In the genomic region with DNA sequence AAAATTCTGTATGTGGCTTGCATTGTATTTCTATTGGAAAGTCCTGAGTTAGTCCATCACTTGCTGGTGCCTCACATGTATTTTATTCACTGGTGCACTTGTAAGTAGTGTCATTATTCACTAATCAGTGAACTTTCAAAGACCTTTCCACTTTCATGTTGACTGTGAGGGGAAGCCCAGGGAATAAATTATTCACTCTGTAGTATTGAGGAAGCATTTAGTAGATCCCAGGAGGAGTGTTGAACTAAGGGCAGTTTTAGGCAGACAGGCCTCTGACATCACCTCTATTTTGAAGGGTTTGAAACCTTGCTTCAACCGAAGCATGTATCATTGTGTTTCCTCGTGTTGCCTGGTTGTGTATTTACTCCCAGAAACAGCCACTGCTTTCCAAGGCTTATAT, we compare ENCODE assay signal across 1 cellular context.
TF ChIP-seq lines count a peak whose summit lies in the region.

No MANE protein-coding gene starts in this region.

TF ChIP-seq in GM12878, 131 proteins besides CTCF, POLR2A, EP300 and RAD21 (continued from another document):
- TF ChIP-seq, protein P1, sequence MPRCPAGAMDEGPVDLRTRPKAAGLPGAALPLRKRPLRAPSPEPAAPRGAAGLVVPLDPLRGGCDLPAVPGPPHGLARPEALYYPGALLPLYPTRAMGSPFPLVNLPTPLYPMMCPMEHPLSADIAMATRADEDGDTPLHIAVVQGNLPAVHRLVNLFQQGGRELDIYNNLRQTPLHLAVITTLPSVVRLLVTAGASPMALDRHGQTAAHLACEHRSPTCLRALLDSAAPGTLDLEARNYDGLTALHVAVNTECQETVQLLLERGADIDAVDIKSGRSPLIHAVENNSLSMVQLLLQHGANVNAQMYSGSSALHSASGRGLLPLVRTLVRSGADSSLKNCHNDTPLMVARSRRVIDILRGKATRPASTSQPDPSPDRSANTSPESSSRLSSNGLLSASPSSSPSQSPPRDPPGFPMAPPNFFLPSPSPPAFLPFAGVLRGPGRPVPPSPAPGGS (IDR thresholded peaks at IDR 0.05; ENCODE audit: borderline replicate concordance, insufficient read depth, low read depth, low read length, poor library complexity, severe bottlenecking): peak; percentile 53
- TF ChIP-seq MEF2A (IDR thresholded peaks at IDR 0.05; ENCODE audit: insufficient read depth, low read depth, low read length): no peak
- TF ChIP-seq DPF2 (IDR thresholded peaks at IDR 0.05): peak; percentile 82
- TF ChIP-seq BCL11A (IDR thresholded peaks at IDR 0.05; ENCODE audit: low read depth, low read length): peak; percentile 56; the same call in 1 of the 2 replicates
- no peak for TF ChIP-seq HDAC6 (IDR thresholded peaks at IDR 0.05; ENCODE audit: unreplicated experiment)
